ENCODE assay signal across 18 cellular contexts in genomic region chr4:37895271-37895670, GRCh38. TPM values are rescaled to one million over a fixed set of nuclear protein-coding genes. Genes with fewer than 3 reads are reported as not detected.
A peak's percentile ranks its signal among the peaks of the same experiment; 100 is the strongest.
DNase-seq lines count a peak whose midpoint lies in the region; ATAC-seq and TF ChIP-seq lines count a peak whose summit lies in the region.
"Had no signal": no experiment of that assay in that cellular context is flagged by ENCODE, and none has a peak within 500 bp of the region (broad histone marks: within the 10 kb centered on the region; RNA-seq: fewer than 3 reads in every experiment).

No MANE protein-coding gene starts in this region.

- H2AFZ ChIP-seq in Loucy (ENCODE audit: low read length) = no peak overlapping the region
- H2AFZ ChIP-seq: GM23338 had no signal

- H3K27ac Mint-ChIP-seq in activated CD8-positive, alpha-beta T cell treated with anti-CD3 and anti-CD28 coated beads, Interleukin-2, amount 10 ng/mL, durations not matched to agents 7 days and 5 days = no peak overlapping the region
- no peak overlapping the region for H3K27ac Mint-ChIP-seq in activated CD8-positive, alpha-beta T cell treated with anti-CD3 and anti-CD28 coated beads for 36 hours
- H3K27ac Mint-ChIP-seq: CD4-positive, alpha-beta T cell; GM23338 had no signal

- no peaks in the 10 kb centered on the region for H3K27me3 ChIP-seq in Loucy (ENCODE audit: insufficient read depth, low read length, poor library complexity, severe bottlenecking)

- no peak for TF ChIP-seq CTCF in activated CD8-positive, alpha-beta T cell treated with anti-CD3 and anti-CD28 coated beads for 36 hours (IDR thresholded peaks at IDR 0.05)
- TF ChIP-seq CTCF in Loucy (conservative IDR thresholded peaks at IDR 0.05; ENCODE audit: low read length) = no peak

- H3K9me3 Mint-ChIP-seq in activated CD8-positive, alpha-beta T cell treated with anti-CD3 and anti-CD28 coated beads, Interleukin-2, amount 10 ng/mL, durations not matched to agents 7 days and 5 days (ENCODE audit: insufficient read depth) = no peaks in the 10 kb centered on the region
- no peaks in the 10 kb centered on the region for H3K9me3 Mint-ChIP-seq in activated CD8-positive, alpha-beta T cell treated with anti-CD3 and anti-CD28 coated beads for 36 hours
- H3K9me3 Mint-ChIP-seq: CD4-positive, alpha-beta T cell; CD8-positive, alpha-beta memory T cell; GM23338; H9 had no signal

- DNase-seq in activated CD8-positive, alpha-beta T cell treated with anti-CD3 and anti-CD28 coated beads, Interleukin-2, amount 10 ng/mL, durations not matched to agents 7 days and 5 days = peak; percentile 13
- DNase-seq in activated CD8-positive, alpha-beta T cell treated with anti-CD3 and anti-CD28 coated beads for 36 hours = no peak
- DNase-seq in left lobe of liver (ENCODE audit: low spot score) = peak; percentile 66
- no peak for DNase-seq in GDM1 (lab: John Stamatoyannopoulos, UW)
- DNase-seq: BE2C; CD4-positive, alpha-beta T cell; CD8-positive, alpha-beta memory T cell; DMS 273 treated with DMSO at 0.1 percent for 48 hours; DMS79; EL; GF-D8; H9 had no signal

- H3K4me1 Mint-ChIP-seq in activated CD8-positive, alpha-beta T cell treated with anti-CD3 and anti-CD28 coated beads, Interleukin-2, amount 10 ng/mL, durations not matched to agents 7 days and 5 days (ENCODE audit: low read depth) = peaks cover 47% of the 10 kb centered on the region
- H3K4me1 Mint-ChIP-seq in activated CD8-positive, alpha-beta T cell treated with anti-CD3 and anti-CD28 coated beads for 36 hours (ENCODE audit: low read depth) = peaks cover 61% of the 10 kb centered on the region

- no peak overlapping the region for H3K4me3 ChIP-seq in Loucy (ENCODE audit: low read length, poor library complexity, severe bottlenecking)
- H3K4me3 ChIP-seq: BLaER1 treated with 17β-estradiol and CSF1 and Interleukin-3, amounts not matched to agents 10 nM and 100 nM; GM23338 had no signal

- H3F3A ChIP-seq in Loucy (ENCODE audit: low read depth) = no peaks in the 10 kb centered on the region

- H3K27me3 Mint-ChIP-seq in activated CD8-positive, alpha-beta T cell treated with anti-CD3 and anti-CD28 coated beads, Interleukin-2, amount 10 ng/mL, durations not matched to agents 7 days and 5 days (ENCODE audit: low read depth) = no peaks in the 10 kb centered on the region
- H3K27me3 Mint-ChIP-seq in activated CD8-positive, alpha-beta T cell treated with anti-CD3 and anti-CD28 coated beads for 36 hours = no peaks in the 10 kb centered on the region
- H3K27me3 Mint-ChIP-seq: CD4-positive, alpha-beta T cell; CD8-positive, alpha-beta memory T cell had no signal

- CTCF ChIA-PET in activated CD8-positive, alpha-beta T cell treated with anti-CD3 and anti-CD28 coated beads, Interleukin-2, amount 10 ng/mL, durations not matched to agents 7 days and 5 days (lab: Charles Lee) = no interaction called here
- CTCF ChIA-PET in activated CD8-positive, alpha-beta T cell treated with anti-CD3 and anti-CD28 coated beads for 36 hours (lab: Charles Lee) = interaction anchor here (1.0 to 1.8 kb wide), 3 partner anchors 10 to 83 kb away, joined by 3 to 4 read pairs (median 3); no protein-coding TSS in a partner anchor

- H3K4me1 ChIP-seq in Loucy (ENCODE audit: insufficient read depth, low read length, poor library complexity, severe bottlenecking) = peaks cover 39% of the 10 kb centered on the region
- H3K4me1 ChIP-seq: BE2C had no signal

- H4K20me1 ChIP-seq in Loucy (ENCODE audit: insufficient read depth, low read length, poor library complexity, severe bottlenecking) = peaks cover 17% of the 10 kb centered on the region

- no peak for ATAC-seq in activated CD8-positive, alpha-beta T cell treated with anti-CD3 and anti-CD28 coated beads, Interleukin-2, amount 10 ng/mL, durations not matched to agents 7 days and 5 days
- ATAC-seq in activated CD8-positive, alpha-beta T cell treated with anti-CD3 and anti-CD28 coated beads for 36 hours = no peak
- ATAC-seq in left lobe of liver (peak; percentile 24), GM18517 (IDR thresholded peaks at IDR 0.05; ENCODE audit: unreplicated experiment) (no peak)
- ATAC-seq: GM23338, HCT116 had no signal

- H3K36me3 ChIP-seq in Loucy (ENCODE audit: insufficient read depth, low read length) = no peaks in the 10 kb centered on the region
- H3K36me3 ChIP-seq: BE2C had no signal

- H3K9me3 ChIP-seq in Loucy (ENCODE audit: insufficient read depth, low read depth, low read length) = no peaks in the 10 kb centered on the region
- H3K9me3 ChIP-seq: BE2C had no signal

- H3K4me2 ChIP-seq in Loucy (ENCODE audit: low read depth, low read length, poor library complexity, severe bottlenecking) = peak overlapping the region; percentile 45
- H3K4me2 ChIP-seq: GM23338 had no signal

- no peaks in the 10 kb centered on the region for H3K9me2 ChIP-seq in Loucy (replicated peaks; ENCODE audit: low read depth, low read length)

- no peak overlapping the region for H3K9ac ChIP-seq in Loucy (ENCODE audit: low read depth, low read length, poor library complexity, severe bottlenecking)
- H3K9ac ChIP-seq: BLaER1 treated with 17β-estradiol and CSF1 and Interleukin-3, amounts not matched to agents 10 nM and 100 nM had no signal

- H3K4me3 Mint-ChIP-seq in activated CD8-positive, alpha-beta T cell treated with anti-CD3 and anti-CD28 coated beads, Interleukin-2, amount 10 ng/mL, durations not matched to agents 7 days and 5 days = no peak overlapping the region
- no peak overlapping the region for H3K4me3 Mint-ChIP-seq in activated CD8-positive, alpha-beta T cell treated with anti-CD3 and anti-CD28 coated beads for 36 hours
- H3K4me3 Mint-ChIP-seq: CD14-positive monocyte; CD4-positive, alpha-beta T cell; GM23338; H9 had no signal

- POLR2A ChIA-PET in activated CD8-positive, alpha-beta T cell treated with anti-CD3 and anti-CD28 coated beads, Interleukin-2, amount 10 ng/mL, durations not matched to agents 7 days and 5 days (lab: Charles Lee) = no interaction called here
- POLR2A ChIA-PET in activated CD8-positive, alpha-beta T cell treated with anti-CD3 and anti-CD28 coated beads for 36 hours (lab: Charles Lee) = no interaction called here

- H3K79me2 ChIP-seq in Loucy (ENCODE audit: insufficient read depth, low read length) = peaks cover 69% of the 10 kb centered on the region

- intact Hi-C loops in activated CD8-positive, alpha-beta T cell treated with anti-CD3 and anti-CD28 coated beads for 36 hours (cut with micrococcal nuclease) = loop anchor here (10.0 kb wide), 1 partner anchor 140 kb away; no protein-coding TSS in a partner anchor

- H3K36me3 Mint-ChIP-seq in activated CD8-positive, alpha-beta T cell treated with anti-CD3 and anti-CD28 coated beads, Interleukin-2, amount 10 ng/mL, durations not matched to agents 7 days and 5 days (ENCODE audit: low read depth) = peaks cover 46% of the 10 kb centered on the region
- peaks cover 6% of the 10 kb centered on the region for H3K36me3 Mint-ChIP-seq in activated CD8-positive, alpha-beta T cell treated with anti-CD3 and anti-CD28 coated beads for 36 hours (ENCODE audit: low read depth)

RNA-seq across cellular contexts. Expression of gene TBC1D1, which starts 4.4 kb away (rescaled TPM):
- 10 to 100 TPM; 84.4 to 87.6 TPM for total RNA-seq in activated CD8-positive, alpha-beta T cell treated with anti-CD3 and anti-CD28 coated beads, Interleukin-2, amount 10 ng/mL, durations not matched to agents 7 days and 5 days
- total RNA-seq in activated CD8-positive, alpha-beta T cell treated with anti-CD3 and anti-CD28 coated beads for 36 hours = 10 to 100 TPM; 79.4 to 91.4 TPM
- total RNA-seq in left lobe of liver = 28.0 TPM

Comparison
In these comparisons a context has a peak if more than half of its experiments do, and no peak if none do; other contexts are left out.
1. DNase-seq: peak in activated CD8-positive, alpha-beta T cell treated with anti-CD3 and anti-CD28 coated beads, Interleukin-2, amount 10 ng/mL, durations not matched to agents 7 days and 5 days (single experiment) and left lobe of liver (single experiment); none in activated CD8-positive, alpha-beta T cell treated with anti-CD3 and anti-CD28 coated beads for 36 hours (single experiment) and GDM1 (single experiment).